Comparison of ENCODE assay signal across 28 cellular contexts in the genomic region with DNA sequence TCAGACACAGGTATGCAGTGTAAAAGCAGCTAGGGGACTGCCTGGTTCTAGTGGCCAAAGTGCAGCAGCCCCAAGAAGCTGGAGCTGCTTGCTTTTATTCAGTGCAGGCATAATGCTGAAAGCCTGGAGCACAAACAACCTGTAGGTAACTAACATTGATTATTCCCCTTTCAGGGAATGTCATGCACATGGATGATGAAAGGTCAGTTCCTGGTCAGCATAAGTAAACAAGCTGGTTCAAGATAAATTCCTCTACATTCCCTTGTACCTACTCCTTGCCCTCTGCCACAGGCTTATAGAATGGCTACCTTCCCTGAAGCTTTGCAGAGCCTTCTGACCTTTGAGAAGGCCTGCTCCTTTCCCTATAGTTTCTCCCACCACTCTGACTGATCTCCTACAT.
"Had no signal": no experiment of that assay in that cellular context is flagged by ENCODE, and none has a peak within 500 bp of the region (broad histone marks: within the 10 kb centered on the region; RNA-seq: fewer than 3 reads in every experiment).

No MANE protein-coding gene starts in this region.

- H3K36me3 ChIP-seq: neural progenitor cell, ovary, spleen, suprapubic skin, tibial artery, transverse colon, upper lobe of right lung, uterus had no signal

- H3K4me3 ChIP-seq: neural progenitor cell, ovary, psoas muscle, skin epidermis, smooth muscle cell, spleen, suprapubic skin, testis, tibial artery, transverse colon, upper lobe of right lung, uterus had no signal

- DNase-seq: natural killer cell; occipital lobe; ovary; posterior cingulate gyrus; psoas muscle; right cardiac atrium; spleen; stimulated activated CD4-positive, alpha-beta T cell treated with anti-CD3 and anti-CD28 coated beads, Interleukin-12 subunit alpha, Interleukin-12 subunit beta, amount 100 ng/mL, for 4 hours; stimulated activated CD4-positive, alpha-beta T cell treated with anti-CD3 and anti-CD28 coated beads, Interleukin-1b, Interleukin-23, amount 100 ng/mL, for 48 hours; stimulated activated CD4-positive, alpha-beta T cell treated with anti-CD3 and anti-CD28 coated beads, Interleukin-4, amount 100 ng/mL, for 1 hour; stimulated activated CD4-positive, alpha-beta T cell treated with anti-CD3 and anti-CD28 coated beads, Interleukin-4, amount 100 ng/mL, for 4 hours; stimulated activated CD8-positive, alpha-beta memory T cell treated with anti-CD3 and anti-CD28 coated beads, Interleukin-4, amount 100 ng/mL, for 48 hours; stimulated activated naive CD4-positive, alpha-beta T cell; stimulated activated naive CD8-positive, alpha-beta T cell treated with anti-CD3 and anti-CD28 coated beads, Interleukin-15, amount 100 ng/mL, for 72 hours; stimulated activated naive CD8-positive, alpha-beta T cell treated with anti-CD3 and anti-CD28 coated beads, Interleukin-15, Interleukin-2, amounts not matched to agents 100 U/mL and 50 U/mL, for 24 hours; substantia nigra; testis; tibial artery; transverse colon; upper lobe of right lung; uterus had no signal

- H2AFZ ChIP-seq: neural progenitor cell, parathyroid adenoma had no signal

- H3K9me3 ChIP-seq: ovary, psoas muscle, suprapubic skin, testis, tibial artery, transverse colon, upper lobe of right lung, uterus had no signal

- ATAC-seq: natural killer cell; psoas muscle; right cardiac atrium; sciatic nerve; stimulated activated memory B cell treated with anti-CD40 and anti-IgM and Interleukin-4, amounts not matched to agents 10 μg/mL and 1 μg/mL and 100 μg/mL, for 72 hours; stimulated activated naive CD8-positive, alpha-beta T cell treated with anti-CD3 and anti-CD28 coated beads, Interleukin-15, amount 100 ng/mL, for 72 hours; stimulated activated naive CD8-positive, alpha-beta T cell treated with anti-CD3 and anti-CD28 coated beads, Interleukin-15, Interleukin-2, amounts not matched to agents 100 U/mL and 50 U/mL, for 24 hours; upper lobe of right lung had no signal

- H3K4me2 ChIP-seq: neural progenitor cell, smooth muscle cell had no signal

- H3K27me3 ChIP-seq: neural progenitor cell, ovary, spleen, suprapubic skin, testis, tibial artery, transverse colon, upper lobe of right lung, uterus had no signal

- H3K27ac ChIP-seq: neural progenitor cell, ovary, parathyroid adenoma, psoas muscle, skin epidermis, spleen, suprapubic skin, testis, tibial artery, transverse colon, upper lobe of right lung, uterus had no signal

- H3K4me1 ChIP-seq: neural progenitor cell, parathyroid adenoma, psoas muscle, spleen, suprapubic skin, testis, tibial artery, transverse colon, upper lobe of right lung, uterus had no signal

- H3K9ac ChIP-seq: neural progenitor cell, parathyroid adenoma had no signal

- H3K79me2 ChIP-seq: parathyroid adenoma had no signal
